In genomic region chr12:104671407-104672095, GRCh38 we compare ENCODE assay signal across 1 cellular context.
A peak's percentile ranks its signal among the peaks of the same experiment; 100 is the strongest.
TF ChIP-seq lines count a peak whose summit lies in the region.

No MANE protein-coding gene starts in this region.

TF ChIP-seq in GM12878, 131 proteins besides CTCF, POLR2A, EP300 and RAD21 (continued from another document and continues in another):
- TF ChIP-seq PML (IDR thresholded peaks at IDR 0.05; ENCODE audit: low read length) (peak; percentile 72; the same call in 1 of the 2 replicates), RFX5 (IDR thresholded peaks at IDR 0.05; ENCODE audit: low read depth, low read length) (no peak), IRF4 (IDR thresholded peaks at IDR 0.05; ENCODE audit: low read depth, low read length) (0 out of 2 replicates have a peak, but pooled peaks have one; percentile 32), RCOR1 (conservative IDR thresholded peaks at IDR 0.05; ENCODE audit: low read depth, low read length) (no peak), NR2C2 (IDR thresholded peaks at IDR 0.05; ENCODE audit: borderline replicate concordance, control insufficient read depth, insufficient read length, low read depth) (no peak), ATF7 (IDR thresholded peaks at IDR 0.05; ENCODE audit: low read depth) (peak; percentile 92), TBL1XR1 (IDR thresholded peaks at IDR 0.05; ENCODE audit: low read depth, low read length) (peak; percentile 81; the same call in 1 of the 2 replicates), ZNF622 (IDR thresholded peaks at IDR 0.05) (no peak), CREM (IDR thresholded peaks at IDR 0.05; ENCODE audit: low read depth) (peak; percentile 84), EZH2 (IDR thresholded peaks at IDR 0.05; ENCODE audit: borderline replicate concordance, control insufficient read depth, low read depth, low read length) (no peak), YBX1 (IDR thresholded peaks at IDR 0.05) (no peak), HSF1 (IDR thresholded peaks at IDR 0.05; ENCODE audit: low read depth, low read length) (no peak), SMAD5 (IDR thresholded peaks at IDR 0.05; ENCODE audit: low read depth) (no peak), ZNF207 (IDR thresholded peaks at IDR 0.05; ENCODE audit: borderline replicate concordance) (no peak; the same call in 1 of the 2 replicates), SIX5 (IDR thresholded peaks at IDR 0.05; ENCODE audit: low read depth, low read length, severe bottlenecking) (no peak), EGR1 (IDR thresholded peaks at IDR 0.05; ENCODE audit: borderline replicate concordance in 1 of 2, low read depth in 2 of 2, low read length in 2 of 2) (peak in 1 of 2 experiments; percentile 49; a peak in 1 of 3 replicates), PBX3 (IDR thresholded peaks at IDR 0.05; ENCODE audit: insufficient replicate concordance, low read depth, low read length) (no peak), ZBTB11 (CRISPR knock-in tag; IDR thresholded peaks at IDR 0.05) (no peak), PAX5 (IDR thresholded peaks at IDR 0.05; ENCODE audit: borderline replicate concordance, low read depth, low read length) (peak; percentile 78), SMC3 (IDR thresholded peaks at IDR 0.05; ENCODE audit: borderline replicate concordance, low read length) (peak; percentile 1; the same call in 1 of the 2 replicates), SMARCA5 (IDR thresholded peaks at IDR 0.05) (peak; percentile 42; the same call in 1 of the 2 replicates), RBBP5 (conservative IDR thresholded peaks at IDR 0.05) (peak; percentile 87; the same call in 1 of the 2 replicates), ZNF217 (IDR thresholded peaks at IDR 0.05) (peak; percentile 76; the same call in 1 of the 2 replicates), LARP7 (IDR thresholded peaks at IDR 0.05) (no peak), ZZZ3 (IDR thresholded peaks at IDR 0.05; ENCODE audit: control insufficient read depth, insufficient read length, low read depth) (no peak), ZBTB33 (IDR thresholded peaks at IDR 0.05) (no peak), DPF2 (IDR thresholded peaks at IDR 0.05) (peak; percentile 96), KAT2A (conservative IDR thresholded peaks at IDR 0.05; ENCODE audit: control insufficient read depth, low read depth, low read length) (no peak), MEF2B (IDR thresholded peaks at IDR 0.05; ENCODE audit: partially characterized antibody, poor library complexity, severe bottlenecking) (peak; percentile 66), CEBPB (IDR thresholded peaks at IDR 0.05; ENCODE audit: borderline replicate concordance in 1 of 2, low read depth in 2 of 2, low read length in 2 of 2) (peak; percentile 83 to 91; a peak in 3 of 4 replicates), NR2C1 (IDR thresholded peaks at IDR 0.05) (peak; percentile 21; the same call in 1 of the 2 replicates), SIN3A (IDR thresholded peaks at IDR 0.05; ENCODE audit: low read depth, low read length) (no peak), CUX1 (IDR thresholded peaks at IDR 0.05; ENCODE audit: insufficient replicate concordance, low read depth, low read length) (peak; percentile 42), MXI1 (IDR thresholded peaks at IDR 0.05; ENCODE audit: low read depth, low read length) (peak; percentile 64; the same call in 1 of the 2 replicates), TCF12 (IDR thresholded peaks at IDR 0.05; ENCODE audit: low read depth, low read length) (peak; percentile 65; the same call in 1 of the 2 replicates), BCL11A (IDR thresholded peaks at IDR 0.05; ENCODE audit: low read depth, low read length) (peak; percentile 91; the same call in 1 of the 2 replicates), BACH1 (IDR thresholded peaks at IDR 0.05; ENCODE audit: borderline replicate concordance) (peak; percentile 99), ZSCAN29 (IDR thresholded peaks at IDR 0.05) (peak; percentile 40; the same call in 1 of the 2 replicates), IKZF2 (IDR thresholded peaks at IDR 0.05) (peak; percentile 96 to 97), CBFB (IDR thresholded peaks at IDR 0.05; ENCODE audit: low read depth) (peak; percentile 79), TAF1 (IDR thresholded peaks at IDR 0.05; ENCODE audit: borderline replicate concordance, low read depth, low read length) (peak; percentile 46; the same call in 1 of the 2 replicates), ZBED1 (IDR thresholded peaks at IDR 0.05; ENCODE audit: borderline replicate concordance) (peak; percentile 69; the same call in 1 of the 2 replicates), E2F4 (IDR thresholded peaks at IDR 0.05; ENCODE audit: low read depth, low read length) (no peak), SMAD1 (IDR thresholded peaks at IDR 0.05; ENCODE audit: low read depth, partially characterized antibody) (peak; percentile 63), ZNF592 (IDR thresholded peaks at IDR 0.05) (no peak), SREBF2 (IDR thresholded peaks at IDR 0.05; ENCODE audit: low read length) (no peak)
